ENCODE assay signal across 8 cellular contexts in the genomic region with DNA sequence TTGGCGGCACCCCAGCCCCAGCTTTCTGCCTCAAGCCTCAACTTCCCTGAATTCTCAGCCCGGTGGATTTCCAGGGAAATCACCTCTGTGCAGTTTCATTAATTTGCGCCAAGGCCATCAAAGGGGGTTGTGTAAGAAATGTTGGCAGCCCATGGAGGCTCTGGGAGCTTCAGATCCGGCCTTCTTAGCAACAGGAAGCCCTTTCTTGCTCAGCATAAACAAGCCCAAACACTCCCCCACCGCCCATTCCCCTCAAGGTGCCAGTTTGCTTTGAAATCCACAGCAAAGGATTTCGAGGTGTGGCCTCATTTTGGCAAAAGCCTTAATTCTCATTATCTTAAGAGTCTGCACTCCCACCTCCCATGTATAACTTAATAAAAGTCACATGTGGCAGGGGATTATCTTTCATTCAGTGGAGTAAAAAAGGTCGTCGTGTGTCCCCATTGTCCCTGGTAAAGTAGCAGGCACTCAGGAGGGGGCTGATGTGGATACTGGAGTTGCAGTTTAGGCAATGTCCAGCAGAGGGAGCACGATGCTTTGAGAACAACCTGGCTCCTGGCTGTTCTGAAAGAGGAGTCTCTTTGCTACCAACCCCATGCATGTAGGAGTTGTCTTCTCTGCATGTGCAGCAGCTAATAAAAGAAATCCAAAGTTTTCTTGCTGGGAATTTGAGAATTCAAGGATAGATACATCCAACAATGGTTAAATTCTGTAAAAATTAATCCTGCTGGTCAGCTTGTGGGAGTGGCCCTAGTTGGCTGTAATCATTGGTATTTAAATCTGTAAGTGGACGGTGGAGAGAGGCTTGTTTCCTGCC. TPM values are rescaled to one million over a fixed set of nuclear protein-coding genes. Genes with fewer than 3 reads are reported as not detected.
A peak's percentile ranks its signal among the peaks of the same experiment; 100 is the strongest.
DNase-seq lines count a peak whose midpoint lies in the region; ATAC-seq and TF ChIP-seq lines count a peak whose summit lies in the region.

No MANE protein-coding gene starts in this region.

- H4K20me1 ChIP-seq in mammary epithelial cell (ENCODE audit: insufficient read depth, low read length) = no peaks in the 10 kb centered on the region

- H3K4me2 ChIP-seq in mammary epithelial cell (ENCODE audit: insufficient read depth, low read depth, low read length) = no peak overlapping the region

- TF ChIP-seq CTCF in WERI-Rb-1 (IDR thresholded peaks at IDR 0.05; ENCODE audit: low read depth, low read length) (peak; percentile 90), mammary epithelial cell (conservative IDR thresholded peaks at IDR 0.05 in 1 of 2, IDR thresholded peaks at IDR 0.05 in 1 of 2; ENCODE audit: extremely low read depth in 1 of 2, insufficient read depth in 1 of 2, low read depth in 1 of 2, low read length in 2 of 2) (peak; percentile 94 to 95)

- no peak overlapping the region for H3K9ac ChIP-seq in mammary epithelial cell (ENCODE audit: insufficient read depth, low read length)

- H3K36me3 ChIP-seq in WERI-Rb-1 (no peaks in the 10 kb centered on the region), mammary epithelial cell (ENCODE audit: insufficient read depth, low read length) (no peaks in the 10 kb centered on the region)

- H3K9me3 ChIP-seq in WERI-Rb-1 (ENCODE audit: severe bottlenecking) (no peaks in the 10 kb centered on the region), mammary epithelial cell (replicated peaks; ENCODE audit: insufficient read depth, low read length) (no peaks in the 10 kb centered on the region)

- H2AFZ ChIP-seq in mammary epithelial cell (ENCODE audit: low read depth, low read length) = no peak overlapping the region

- 13% methylated on average over 9 of the region's 10 CpGs for WGBS in mammary epithelial cell (ENCODE audit: low coverage, missing lambda C conversion rate)

- H3K27ac ChIP-seq in WERI-Rb-1 = no peak overlapping the region; the same call in 1 of the 2 replicates
- H3K27ac ChIP-seq in mammary epithelial cell (ENCODE audit: insufficient read depth, low read depth, low read length) = no peak overlapping the region

- H3K4me1 ChIP-seq in mammary epithelial cell (ENCODE audit: insufficient read depth, low read length) = no peaks in the 10 kb centered on the region

- no peaks in the 10 kb centered on the region for H3K27me3 ChIP-seq in WERI-Rb-1 (ENCODE audit: insufficient read depth, low read depth, severe bottlenecking)
- H3K27me3 ChIP-seq in mammary epithelial cell (ENCODE audit: insufficient read depth, low read length) = no peaks in the 10 kb centered on the region

- peak; percentile 80 for DNase-seq in 8988T
- peak; percentile 79 for DNase-seq in NCI-H2196 (lab: John Stamatoyannopoulos, UW; ENCODE audit: unreplicated experiment)
- peak; percentile 89 for DNase-seq in WERI-Rb-1
- DNase-seq in mammary epithelial cell = peak; percentile 61
- peak; percentile 92 for DNase-seq in islet precursor cell
- peak; percentile 62 to 78 (median 66) for DNase-seq in stimulated activated CD4-positive, alpha-beta T cell treated with anti-CD3 and anti-CD28 coated beads, Interleukin-1b, Interleukin-23, amount 100 ng/mL, for 24 hours (ENCODE audit: low read depth in 4 of 4, low spot score in 1 of 4)

- dilution Hi-C loops in mammary epithelial cell (cut with HindIII; ENCODE audit: low sequenced_read_pairs) = no loop called here

- CTCF ChIA-PET in mammary epithelial cell (lab: Charles Lee; ENCODE audit: low non-redundant PET) = interaction anchor here (0.6 kb wide), 1 partner anchor 8 kb away, joined by 6 read pairs; no protein-coding TSS in a partner anchor

- in situ Hi-C loops in mammary epithelial cell (cut with MboI; ENCODE audit: low sequenced_read_pairs in 2 of 2) = loop anchor here (5.0 to 25.0 kb wide), 3 partner anchors 324 to 736 kb away; no protein-coding TSS in a partner anchor

- ATAC-seq in GM18502 (IDR thresholded peaks at IDR 0.05; ENCODE audit: poor library complexity, unreplicated experiment) = peak; percentile 91
- ATAC-seq in HG03066 (IDR thresholded peaks at IDR 0.05; ENCODE audit: low read depth, unreplicated experiment) = peak; percentile 78

- intact Hi-C loops in mammary epithelial cell (cut with micrococcal nuclease) = loop anchor here (1.0 to 5.0 kb wide), 4 partner anchors 331 to 746 kb away; no protein-coding TSS in a partner anchor

- H3K4me3 ChIP-seq in WERI-Rb-1 (ENCODE audit: low read depth, low read length) = no peak overlapping the region
- H3K4me3 ChIP-seq in mammary epithelial cell (replicated peaks in 1 of 3; ENCODE audit: insufficient read depth in 1 of 3, low read depth in 2 of 3, low read length in 3 of 3) = no peak overlapping the region

- H3K79me2 ChIP-seq in mammary epithelial cell (ENCODE audit: insufficient read depth, low read length) = no peaks in the 10 kb centered on the region

- no TSS peak for BruUV-seq in mammary epithelial cell (replicated peaks; lab: Mats Ljungman, UMichigan)

RNA-seq across cellular contexts. Expression of a gene that starts 39.5 kb away (rescaled TPM):
- total RNA-seq in mammary epithelial cell = 1 to 10 TPM; 4.4 to 4.5 TPM
- 0.42 TPM for polyA plus RNA-seq in mammary epithelial cell
- not detected for polyA minus RNA-seq in mammary epithelial cell
